17 cellular contexts compared by ENCODE assay signal in genomic region chr10:123284022-123284421, GRCh38.
DNase-seq lines count a peak whose midpoint lies in the region; ATAC-seq, FAIRE-seq and TF ChIP-seq lines count a peak whose summit lies in the region.
"Had no signal": no experiment of that assay in that cellular context is flagged by ENCODE, and none has a peak within 500 bp of the region (broad histone marks: within the 10 kb centered on the region; RNA-seq: fewer than 3 reads in every experiment).

No MANE protein-coding gene starts in this region.

- H3K9me3 ChIP-seq in K562 (replicated peaks; ENCODE audit: control insufficient read depth, insufficient read depth, low read depth, low read length), result no peaks in the 10 kb centered on the region
- H3K9me3 ChIP-seq in right lobe of liver, result no peaks in the 10 kb centered on the region
- H3K9me3 ChIP-seq: SJCRH30 had no signal

- no peak overlapping the region for H2AFZ ChIP-seq in K562 (ENCODE audit: low read depth, low read length)

- POLR2A ChIA-PET in K562 (lab: Yijun Ruan, JAX), result interaction anchor here (0.7 kb wide), 1 partner anchor 71 kb away, joined by 3 read pairs; no protein-coding TSS in a partner anchor

- H4K20me1 ChIP-seq in K562 (replicated peaks; ENCODE audit: control insufficient read depth, insufficient read depth, low read length), result no peaks in the 10 kb centered on the region

- TF ChIP-seq RAD21 in K562 (CRISPR knock-in tag; conservative IDR thresholded peaks at IDR 0.05 in 1 of 2, IDR thresholded peaks at IDR 0.05 in 1 of 2), result no peak

- H3K27me3 ChIP-seq in K562 (ENCODE audit: control insufficient read depth in 2 of 2, insufficient read depth in 2 of 2, low read length in 2 of 2) (peaks cover 0 to 10% of the 10 kb centered on the region in 2 experiments; a peak in 2 of 5 replicates), right lobe of liver (no peaks in the 10 kb centered on the region)
- H3K27me3 ChIP-seq: cardiac muscle cell, SJCRH30 had no signal

- no peaks in the 10 kb centered on the region for H3K4me1 ChIP-seq in K562 (replicated peaks in 1 of 2; ENCODE audit: control insufficient read depth in 2 of 2, insufficient read depth in 2 of 2, low read length in 2 of 2)
- H3K4me1 ChIP-seq in right lobe of liver, result no peaks in the 10 kb centered on the region
- H3K4me1 ChIP-seq: SJCRH30 had no signal

- no peak overlapping the region for H3K4me2 ChIP-seq in K562 (ENCODE audit: insufficient read depth, low read length)

- no peaks in the 10 kb centered on the region for H3K79me2 ChIP-seq in K562 (ENCODE audit: control insufficient read depth, insufficient read depth, low read length)

- ATAC-seq in K562, result peak; percentile 72
- peak; percentile 33 to 79 (median 60) for ATAC-seq in right lobe of liver
- ATAC-seq in HG02798 (IDR thresholded peaks at IDR 0.05; ENCODE audit: poor library complexity, unreplicated experiment), result no peak
- ATAC-seq: naive thymus-derived CD8-positive, alpha-beta T cell had no signal

- no peak for TF ChIP-seq EP300 in K562 (IDR thresholded peaks at IDR 0.05; ENCODE audit: low read length)

- no peak for DNase-seq in GM12865 (ENCODE audit: low read depth)
- DNase-seq in LNCaP clone FGC (ENCODE audit: low read depth), result peak; percentile 11
- DNase-seq in K562 (ENCODE audit: extremely low read depth in 1 of 4, low spot score in 3 of 4), result peak in 1 of 4 experiments; percentile 5
- no peak for DNase-seq in right lobe of liver
- no peak for DNase-seq in NCI-H2107 (lab: John Stamatoyannopoulos, UW)
- DNase-seq in H54 (ENCODE audit: insufficient read length, low spot score), result no peak
- DNase-seq: activated naive CD4-positive, alpha-beta T cell treated with anti-CD3 and anti-CD28 coated beads, Interleukin-2, amount 10 ng/mL, durations not matched to agents 7 days and 5 days; naive thymus-derived CD8-positive, alpha-beta T cell; NCI-H774; retina; SJCRH30; stimulated activated CD4-positive, alpha-beta T cell treated with anti-CD3 and anti-CD28 coated beads, Interleukin-4, amount 100 ng/mL, for 24 hours; stimulated activated naive CD4-positive, alpha-beta T cell had no signal

- CTCF ChIA-PET in K562 (lab: Yijun Ruan, JAX; ENCODE audit: low intra/inter-chr PET ratio), result no interaction called here

- FAIRE-seq in K562 (lab: Jason Lieb, UNC), result no peak
- FAIRE-seq in H54 (lab: Jason Lieb, UNC), result no peak
- FAIRE-seq: endometrium, G401.6 had no signal

- H3K36me3 ChIP-seq in K562 (ENCODE audit: control insufficient read depth, insufficient read depth, low read length), result no peaks in the 10 kb centered on the region
- no peaks in the 10 kb centered on the region for H3K36me3 ChIP-seq in right lobe of liver
- H3K36me3 ChIP-seq: cardiac muscle cell, SJCRH30 had no signal

- TF ChIP-seq CTCF in GM12865 (IDR thresholded peaks at IDR 0.05; ENCODE audit: insufficient read depth, low read depth, low read length, missing control alignments) (peak; percentile 1), LNCaP clone FGC (IDR thresholded peaks at IDR 0.05; ENCODE audit: control insufficient read depth, extremely low read depth, insufficient read depth) (peak; percentile 60), K562 (IDR thresholded peaks at IDR 0.05 in 2 of 3, conservative IDR thresholded peaks at IDR 0.05 in 1 of 3; ENCODE audit: insufficient read depth in 2 of 3, low read depth in 1 of 3, low read length in 3 of 3) (peak in 1 of 3 experiments; percentile 13; a peak in 1 of 6 replicates), right lobe of liver (IDR thresholded peaks at IDR 0.05) (peak in 3 of 4 donors; percentile 6 to 20 (median 19))

- intact Hi-C loops in K562 (cut with micrococcal nuclease) (no loop called here), right lobe of liver (cut with DNase I) (no loop called here)

- TF ChIP-seq POLR2A in K562 (conservative IDR thresholded peaks at IDR 0.05) (no peak), right lobe of liver (IDR thresholded peaks at IDR 0.05) (no peak), H54 (IDR thresholded peaks at IDR 0.05; ENCODE audit: low read depth, low read length) (no peak)

- BruUV-seq in K562 (replicated peaks; lab: Mats Ljungman, UMichigan), result no TSS peak

- H3K9ac ChIP-seq in K562 (ENCODE audit: insufficient read depth in 1 of 2, low read depth in 2 of 2, low read length in 2 of 2), result no peak overlapping the region

- H3K9me1 ChIP-seq in K562 (ENCODE audit: control insufficient read depth, insufficient read depth, low read length), result no peaks in the 10 kb centered on the region

- H3K27ac ChIP-seq in K562 (ENCODE audit: extremely low read depth, low read depth, low read length), result no peak overlapping the region
- H3K27ac ChIP-seq in right lobe of liver, result no peak overlapping the region
- H3K27ac ChIP-seq: cardiac muscle cell, SJCRH30 had no signal

- in situ Hi-C loops in K562 (cut with MboI), result no loop called here

- H3K4me3 ChIP-seq in GM12865 (ENCODE audit: low read depth, low read length) (no peak overlapping the region), LNCaP clone FGC (ENCODE audit: low read depth, low read length) (no peak overlapping the region), K562 (no peak overlapping the region), right lobe of liver (no peak overlapping the region)
- H3K4me3 ChIP-seq: cardiac muscle cell, SJCRH30 had no signal

TF ChIP-seq in K562, 482 proteins besides CTCF, POLR2A, EP300 and RAD21 (continues in another document):
- TF ChIP-seq ELK3 (CRISPR knock-in tag; IDR thresholded peaks at IDR 0.05) (no peak), MECOM (CRISPR knock-in tag; IDR thresholded peaks at IDR 0.05) (no peak), RFX1 (IDR thresholded peaks at IDR 0.05) (no peak), ZEB2 (IDR thresholded peaks at IDR 0.05) (no peak), ZNF75A (CRISPR knock-in tag; IDR thresholded peaks at IDR 0.05) (no peak), ZNF3 (CRISPR knock-in tag; IDR thresholded peaks at IDR 0.05) (no peak), BRCA1 (IDR thresholded peaks at IDR 0.05) (no peak), BRCA1 (CRISPR knock-in tag; IDR thresholded peaks at IDR 0.05) (no peak), ZNF318 (IDR thresholded peaks at IDR 0.05; ENCODE audit: borderline replicate concordance in 1 of 2, low read depth in 1 of 2) (no peak), SIRT6 (IDR thresholded peaks at IDR 0.05; ENCODE audit: low read depth, low read length) (no peak), MCM7 (IDR thresholded peaks at IDR 0.05) (no peak)
